Comparison of ENCODE assay signal across 8 cellular contexts in the genomic region with DNA sequence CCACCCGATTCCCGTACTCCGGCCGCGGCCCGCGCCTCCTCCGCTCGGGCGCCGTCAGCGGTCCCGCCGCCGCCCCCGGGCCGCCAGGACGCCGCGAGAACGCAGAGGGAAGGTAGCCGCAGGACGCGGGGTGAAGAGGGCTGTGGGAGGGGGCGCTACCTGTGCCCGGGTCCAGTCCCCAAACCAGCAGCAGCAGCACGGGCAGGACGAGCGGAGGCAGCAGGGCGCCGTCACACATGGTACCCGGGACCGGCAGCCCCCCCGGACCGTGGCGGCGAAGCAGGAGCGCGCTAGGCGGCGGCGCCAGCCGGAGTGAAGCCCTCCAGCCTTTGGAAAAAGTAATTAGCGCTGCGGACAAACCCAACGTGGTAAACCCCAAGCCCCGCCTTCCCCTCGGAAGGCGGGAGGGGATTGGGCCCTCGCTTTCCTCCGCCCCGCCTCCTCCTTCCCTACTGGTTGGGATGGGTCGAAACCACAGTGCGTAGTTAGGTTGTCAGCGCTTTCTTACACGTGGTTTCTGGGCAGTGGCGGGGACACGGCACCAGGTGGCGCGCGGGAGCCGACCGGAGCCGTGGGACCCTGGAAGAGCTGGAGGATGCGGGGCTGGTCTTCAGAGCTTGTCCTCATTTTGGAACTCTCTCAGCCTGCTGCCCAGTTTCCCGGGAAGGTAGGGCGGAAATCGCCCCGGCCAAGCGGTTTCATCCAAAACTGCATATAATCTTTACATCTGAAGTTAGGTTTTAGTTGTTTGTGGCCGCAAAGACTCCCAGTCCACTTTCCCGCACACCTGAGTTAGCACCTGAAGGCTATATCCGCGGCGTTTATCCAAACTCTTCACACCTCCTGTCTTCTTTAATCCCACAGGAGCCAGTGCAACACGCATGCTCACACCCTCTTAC. TPM values are rescaled to one million over a fixed set of nuclear protein-coding genes. Genes with fewer than 3 reads are reported as not detected.
DNase-seq lines count a peak whose midpoint lies in the region; ATAC-seq, FAIRE-seq and TF ChIP-seq lines count a peak whose summit lies in the region.

Gene ADAMTS17, minus strand, starts transcription at position 314 of the 899 bp plus-strand sequence. Its CDS starts 76 bp downstream, at position 238.

- no peak for TF ChIP-seq EP300 in GM12878 (IDR thresholded peaks at IDR 0.05; ENCODE audit: borderline replicate concordance in 1 of 2, control insufficient read depth in 1 of 2, low read depth in 2 of 2, low read length in 2 of 2)

- H3K4me3 ChIP-seq in HAP-1: peak within 1 kb of the TSS; percentile 71
- H3K4me3 ChIP-seq in GM12878: peak within 1 kb of the TSS; percentile 53; the same call in 1 of the 2 replicates
- peak within 1 kb of the TSS; percentile 60 to 88 for H3K4me3 ChIP-seq in vagina

- no TSS peak for BruUV-seq in GM12878 (replicated peaks; lab: Mats Ljungman, UMichigan)

- SMC1A ChIA-PET in GM12878 (lab: Charles Lee; ENCODE audit: uncharacterized antibody, unreplicated experiment): no interaction called here

- DNase-seq in ELF-1 (ENCODE audit: low read depth, low spot score): peak; percentile 99
- DNase-seq in HAP-1 (ENCODE audit: low spot score in 2 of 2): peak; percentile 95 to 98
- peak; percentile 96 for DNase-seq in MV-4-11 (lab: John Stamatoyannopoulos, UW)
- DNase-seq in T-helper 9 cell: peak; percentile 91
- DNase-seq in GM12878 (ENCODE audit: low read depth, low spot score): peak; percentile 17
- DNase-seq in hypothalamus (lab: John Stamatoyannopoulos, UW): peak; percentile 43 to 97 (median 91)
- DNase-seq in renal cortical epithelial cell (ENCODE audit: low read depth): peak; percentile 88
- peak; percentile 97 to 98 for DNase-seq in vagina (ENCODE audit: extremely low spot score in 2 of 2)

- TF ChIP-seq RAD21 in GM12878 (IDR thresholded peaks at IDR 0.05; ENCODE audit: insufficient read depth, low read depth, low read length): peak; percentile 32; the same call in 1 of the 2 replicates

- H3K9me3 ChIP-seq in HAP-1: no peaks in the 10 kb centered on the region
- no peaks in the 10 kb centered on the region; the same call in 2 of the 3 replicates for H3K9me3 ChIP-seq in GM12878 (replicated peaks; ENCODE audit: control insufficient read depth, insufficient read depth, low read length)
- H3K9me3 ChIP-seq in vagina: no peaks in the 10 kb centered on the region

- intact Hi-C loops in GM12878 (cut with micrococcal nuclease; ENCODE audit: unreplicated experiment): no loop called here
- intact Hi-C loops in vagina (cut with DNase I): no loop called here

- in situ Hi-C loops in HAP-1 (cut with MboI; ENCODE audit: low sequenced_read_pairs) (loop anchor here (10.0 kb wide), 2 partner anchors 233 to 263 kb away; partner anchors contain the start of genes ASB7 and LINS1), GM12878 (cut with MboI) (no loop called here)

- 0 out of 2 replicates have a peak, but pooled peaks cover 2% of the 10 kb centered on the region for H4K20me1 ChIP-seq in GM12878 (ENCODE audit: control insufficient read depth, insufficient read depth)

- RAD21 ChIA-PET in GM12878 (lab: Charles Lee; ENCODE audit: unreplicated experiment): no interaction called here

- H3K36me3 ChIP-seq in HAP-1 (replicated peaks) (no peaks in the 10 kb centered on the region), GM12878 (ENCODE audit: control insufficient read depth in 2 of 2, insufficient read depth in 2 of 2, low read length in 1 of 2) (no peaks in the 10 kb centered on the region), vagina (no peaks in the 10 kb centered on the region)

- H3K9ac ChIP-seq in GM12878 (ENCODE audit: control insufficient read depth, insufficient read depth, low read length): no peak within 1 kb of the TSS

- no peaks in the 10 kb centered on the region for H3K79me2 ChIP-seq in GM12878 (ENCODE audit: control insufficient read depth, insufficient read depth, low read length)

- ATAC-seq in GM12878: peak; percentile 54; the same call in 2 of the 3 replicates

- TF ChIP-seq POLR2A in GM12878 (IDR thresholded peaks at IDR 0.05; ENCODE audit: low read depth, low read length) (no peak), vagina (IDR thresholded peaks at IDR 0.05) (peak; percentile 62 to 84)

- 8% methylated on average over 66 of the region's 76 CpGs for WGBS in GM12878 (ENCODE audit: insufficient coverage, insufficient replicate concordance, low lambda C conversion rate, missing lambda C conversion rate)

- CTCF ChIA-PET in GM12878 (lab: Yijun Ruan, JAX): interaction anchor here (0.7 kb wide), 1 partner anchor 10 kb away, joined by 3 read pairs; no protein-coding TSS in a partner anchor

- H3K4me2 ChIP-seq in GM12878 (ENCODE audit: control insufficient read depth, insufficient read depth): peak within 1 kb of the TSS; percentile 77

- POLR2A ChIA-PET in GM12878 (lab: Charles Lee): no interaction called here

- H3K27me3 ChIP-seq in HAP-1 (ENCODE audit: low read depth) (no peaks in the 10 kb centered on the region), GM12878 (replicated peaks in 1 of 2; ENCODE audit: control insufficient read depth in 2 of 2, insufficient read depth in 2 of 2, low read length in 1 of 2) (peaks cover 0 to 3% of the 10 kb centered on the region in 2 experiments; a peak in 1 of 4 replicates), vagina (no peaks in the 10 kb centered on the region)

- peak; percentile 61 for FAIRE-seq in GM12878 (lab: Jason Lieb, UNC)

- TF ChIP-seq CTCF in GM12878 (IDR thresholded peaks at IDR 0.05 in 2 of 3, conservative IDR thresholded peaks at IDR 0.05 in 1 of 3; ENCODE audit: control insufficient read depth in 2 of 3, extremely low read depth in 1 of 3, insufficient read depth in 1 of 3, low read depth in 3 of 3, low read length in 3 of 3) (peak; percentile 60 to 75 (median 70); a peak in 5 of 6 replicates), vagina (IDR thresholded peaks at IDR 0.05) (peak; percentile 91 to 98 (median 94))

- no peak within 1 kb of the TSS for H3K27ac ChIP-seq in GM12878 (ENCODE audit: control insufficient read depth, insufficient read depth)
- H3K27ac ChIP-seq in vagina: peak within 1 kb of the TSS; percentile 36

- H3K4me1 ChIP-seq in HAP-1 (peaks cover 4% of the 10 kb centered on the region; the same call in 1 of the 2 replicates), GM12878 (ENCODE audit: control insufficient read depth, insufficient read depth, low read length) (no peaks in the 10 kb centered on the region), vagina (peaks cover 10% of the 10 kb centered on the region)

- H2AFZ ChIP-seq in GM12878 (ENCODE audit: control insufficient read depth, low read depth, low read length): 0 out of 2 replicates have a peak within 1 kb of the TSS, but pooled peaks have one; percentile 17

TF ChIP-seq in GM12878, 131 proteins besides CTCF, POLR2A, EP300 and RAD21 (continues in another document):
- TF ChIP-seq, protein P1, sequence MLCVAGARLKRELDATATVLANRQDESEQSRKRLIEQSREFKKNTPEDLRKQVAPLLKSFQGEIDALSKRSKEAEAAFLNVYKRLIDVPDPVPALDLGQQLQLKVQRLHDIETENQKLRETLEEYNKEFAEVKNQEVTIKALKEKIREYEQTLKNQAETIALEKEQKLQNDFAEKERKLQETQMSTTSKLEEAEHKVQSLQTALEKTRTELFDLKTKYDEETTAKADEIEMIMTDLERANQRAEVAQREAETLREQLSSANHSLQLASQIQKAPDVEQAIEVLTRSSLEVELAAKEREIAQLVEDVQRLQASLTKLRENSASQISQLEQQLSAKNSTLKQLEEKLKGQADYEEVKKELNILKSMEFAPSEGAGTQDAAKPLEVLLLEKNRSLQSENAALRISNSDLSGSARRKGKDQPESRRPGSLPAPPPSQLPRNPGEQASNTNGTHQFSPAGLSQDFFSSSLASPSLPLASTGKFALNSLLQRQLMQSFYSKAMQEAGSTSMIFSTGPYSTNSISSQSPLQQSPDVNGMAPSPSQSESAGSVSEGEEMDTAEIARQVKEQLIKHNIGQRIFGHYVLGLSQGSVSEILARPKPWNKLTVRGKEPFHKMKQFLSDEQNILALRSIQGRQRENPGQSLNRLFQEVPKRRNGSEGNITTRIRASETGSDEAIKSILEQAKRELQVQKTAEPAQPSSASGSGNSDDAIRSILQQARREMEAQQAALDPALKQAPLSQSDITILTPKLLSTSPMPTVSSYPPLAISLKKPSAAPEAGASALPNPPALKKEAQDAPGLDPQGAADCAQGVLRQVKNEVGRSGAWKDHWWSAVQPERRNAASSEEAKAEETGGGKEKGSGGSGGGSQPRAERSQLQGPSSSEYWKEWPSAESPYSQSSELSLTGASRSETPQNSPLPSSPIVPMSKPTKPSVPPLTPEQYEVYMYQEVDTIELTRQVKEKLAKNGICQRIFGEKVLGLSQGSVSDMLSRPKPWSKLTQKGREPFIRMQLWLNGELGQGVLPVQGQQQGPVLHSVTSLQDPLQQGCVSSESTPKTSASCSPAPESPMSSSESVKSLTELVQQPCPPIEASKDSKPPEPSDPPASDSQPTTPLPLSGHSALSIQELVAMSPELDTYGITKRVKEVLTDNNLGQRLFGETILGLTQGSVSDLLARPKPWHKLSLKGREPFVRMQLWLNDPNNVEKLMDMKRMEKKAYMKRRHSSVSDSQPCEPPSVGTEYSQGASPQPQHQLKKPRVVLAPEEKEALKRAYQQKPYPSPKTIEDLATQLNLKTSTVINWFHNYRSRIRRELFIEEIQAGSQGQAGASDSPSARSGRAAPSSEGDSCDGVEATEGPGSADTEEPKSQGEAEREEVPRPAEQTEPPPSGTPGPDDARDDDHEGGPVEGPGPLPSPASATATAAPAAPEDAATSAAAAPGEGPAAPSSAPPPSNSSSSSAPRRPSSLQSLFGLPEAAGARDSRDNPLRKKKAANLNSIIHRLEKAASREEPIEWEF (IDR thresholded peaks at IDR 0.05; ENCODE audit: insufficient replicate concordance, low read depth, low read length): no peak
- peak; percentile 64; the same call in 1 of the 2 replicates for TF ChIP-seq CREB1 (IDR thresholded peaks at IDR 0.05; ENCODE audit: low read depth)

RNA-seq across cellular contexts. Expression of gene ADAMTS17, which starts in this region (rescaled TPM):
- total RNA-seq in GM12878 (2013; cell fraction: nucleolus; rRNA removed): not detected in 2 replicates
- total RNA-seq in GM12878 (2014; rRNA removed): under 0.01 and 0.06 TPM in 2 replicates
- 0.09 TPM in 1 of 2 replicates, not detected in the other for total RNA-seq in GM12878 (2014; rRNA removed; fragmentation: Illumina TruSeq; extraction: Trizol)
- total RNA-seq in GM12878 (2021): 0.15 TPM in 1 of 2 replicates, not detected in the other
- polyA plus RNA-seq in GM12878 (2011; ENCODE audit: low read depth): 0.10 TPM
- 0.22 and 0.50 TPM in 2 replicates for polyA plus RNA-seq in GM12878 (2011; rRNA removed)
- polyA plus RNA-seq in GM12878 (2011; cell fraction: cytosol; rRNA removed): 0.28 TPM in 2 replicates
- polyA plus RNA-seq in GM12878 (2011; cell fraction: nucleus; rRNA removed): 1.3 and 1.4 TPM in 2 replicates
- 0.18 and 0.22 TPM in 2 replicates for polyA plus RNA-seq in GM12878 (2012)
- polyA plus RNA-seq in GM12878 (2014; fragmentation: Illumina TruSeq; extraction: Trizol): 0.06 and 0.10 TPM in 2 replicates
- polyA plus RNA-seq in GM12878 (2014; fragmentation: Nextera tagmentation; extraction: Ambion mirVana): not detected
- polyA plus RNA-seq in GM12878 (2014; rRNA removed): 0.04 and 0.08 TPM in 2 replicates
- not detected for polyA plus RNA-seq in GM12878 (2016; fragmentation: Nextera tagmentation; extraction: Ambion mirVana)
- polyA minus RNA-seq in GM12878 (2011; rRNA and poly(A)+ RNA removed): 1.7 and 2.2 TPM in 2 replicates
- not detected in 2 replicates for polyA minus RNA-seq in GM12878 (2011; cell fraction: cytosol; rRNA and poly(A)+ RNA removed)
- 2.5 and 3.2 TPM in 2 replicates for polyA minus RNA-seq in GM12878 (2011; cell fraction: nucleus; rRNA and poly(A)+ RNA removed)
- total RNA-seq in renal cortical epithelial cell: 1.4 and 1.5 TPM in 2 replicates
- 16.0 TPM for total RNA-seq in vagina

Comparison
In these comparisons a context has a peak if more than half of its experiments do, and no peak if none do; other contexts are left out.
1. DNase-seq: peak in every context shown above with its lines; median percentile 99 in ELF-1; 98 in vagina; 96 in HAP-1; 96 in MV-4-11; 91 in T-helper 9 cell; 91 in hypothalamus; 88 in renal cortical epithelial cell; 17 in GM12878.